Comparison of ENCODE assay signal across 11 cellular contexts in the genomic region with DNA sequence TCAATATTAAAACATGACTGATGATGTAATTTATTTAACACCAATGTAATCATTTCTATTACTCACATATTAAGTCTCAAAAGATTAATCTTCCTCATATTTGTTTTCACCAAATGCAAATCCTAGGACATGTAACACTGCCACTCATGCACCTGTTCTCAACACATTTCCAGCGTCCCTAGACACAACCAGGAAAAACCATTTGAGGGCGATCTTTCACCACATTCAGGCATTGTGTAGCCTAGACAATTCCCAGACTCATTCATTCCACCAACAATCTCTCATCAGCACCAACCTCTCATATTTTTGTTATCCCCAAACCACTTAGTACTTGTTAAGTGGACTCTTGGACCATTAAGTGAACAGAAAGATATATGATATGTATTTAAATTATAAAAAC.
DNase-seq lines count a peak whose midpoint lies in the region; ATAC-seq and TF ChIP-seq lines count a peak whose summit lies in the region.
"Had no signal": no experiment of that assay in that cellular context is flagged by ENCODE, and none has a peak within 500 bp of the region (broad histone marks: within the 10 kb centered on the region; RNA-seq: fewer than 3 reads in every experiment).

No MANE protein-coding gene starts in this region.

- no peaks in the 10 kb centered on the region for H3K27me3 Mint-ChIP-seq in osteocyte (ENCODE audit: unreplicated experiment)
- H3K27me3 Mint-ChIP-seq: activated naive CD4-positive, alpha-beta T cell treated with anti-CD3 and anti-CD28 coated beads, Interleukin-2, amount 50 U/mL, for 24 hours had no signal

- peaks cover 8% of the 10 kb centered on the region for H3K36me3 Mint-ChIP-seq in osteocyte (ENCODE audit: unreplicated experiment)

- peak; percentile 70 for ATAC-seq in SK-N-SH treated with all-trans-retinoic acid at 6 μM for 48 hours
- ATAC-seq: activated CD4-positive, alpha-beta T cell treated with anti-CD3 and anti-CD28 coated beads for 36 hours had no signal

- no peak overlapping the region for H3K4me3 Mint-ChIP-seq in osteocyte (ENCODE audit: unreplicated experiment)
- H3K4me3 Mint-ChIP-seq: activated CD4-positive, alpha-beta T cell treated with anti-CD3 and anti-CD28 coated beads for 36 hours; activated naive CD4-positive, alpha-beta T cell treated with anti-CD3 and anti-CD28 coated beads, Interleukin-2, amount 50 U/mL, for 24 hours had no signal

- peak; percentile 7 for TF ChIP-seq CTCF in osteocyte (IDR thresholded peaks at IDR 0.05)

- H3K9me3 Mint-ChIP-seq in osteocyte (ENCODE audit: unreplicated experiment) = peaks cover 7% of the 10 kb centered on the region

- H3K27ac Mint-ChIP-seq in osteocyte (ENCODE audit: unreplicated experiment) = no peak overlapping the region
- H3K27ac Mint-ChIP-seq: activated CD4-positive, alpha-beta T cell treated with anti-CD3 and anti-CD28 coated beads for 36 hours; activated naive CD4-positive, alpha-beta T cell treated with anti-CD3 and anti-CD28 coated beads, Interleukin-2, amount 50 U/mL, for 24 hours had no signal

- DNase-seq in NCI-H524 (lab: John Stamatoyannopoulos, UW) = peak; percentile 26 to 56
- DNase-seq in NCI-H524 treated with DMSO at 0.1 percent for 48 hours (lab: John Stamatoyannopoulos, UW) = no peak
- DNase-seq in NCI-H146 treated with DMSO at 0.1 percent for 48 hours (lab: John Stamatoyannopoulos, UW; ENCODE audit: unreplicated experiment) = peak; percentile 37
- DNase-seq in osteocyte (ENCODE audit: extremely low spot score, unreplicated experiment) = no peak
- no peak for DNase-seq in ecto neural progenitor cell (ENCODE audit: low spot score)
- DNase-seq in glomerular visceral epithelial cell (ENCODE audit: extremely low spot score) = no peak
- DNase-seq in activated CD4-positive, alpha-beta T cell treated with anti-CD3 and anti-CD28 coated beads for 4 hours = no peak
- DNase-seq: activated CD4-positive, alpha-beta T cell treated with anti-CD3 and anti-CD28 coated beads for 36 hours; occipital lobe had no signal

- peaks cover 28% of the 10 kb centered on the region for H3K4me1 Mint-ChIP-seq in osteocyte (ENCODE audit: unreplicated experiment)
- H3K4me1 Mint-ChIP-seq: activated CD4-positive, alpha-beta T cell treated with anti-CD3 and anti-CD28 coated beads for 36 hours; activated naive CD4-positive, alpha-beta T cell treated with anti-CD3 and anti-CD28 coated beads, Interleukin-2, amount 50 U/mL, for 24 hours had no signal

TF ChIP-seq in SK-N-SH treated with all-trans-retinoic acid at 6 μM for 48 hours, 23 proteins besides CTCF, POLR2A, EP300 and RAD21:
- TF ChIP-seq ZNF70 (CRISPR knock-in tag; IDR thresholded peaks at IDR 0.05) (no peak), ZNF8 (CRISPR knock-in tag; IDR thresholded peaks at IDR 0.05) (no peak)

Comparison
In these comparisons a context has a peak if more than half of its experiments do, and no peak if none do; other contexts are left out.
1. DNase-seq: peak in NCI-H524 (2 of 2) and NCI-H146 treated with DMSO at 0.1 percent for 48 hours (single experiment); none in NCI-H524 treated with DMSO at 0.1 percent for 48 hours (single experiment), osteocyte (single experiment), ecto neural progenitor cell (single experiment), glomerular visceral epithelial cell (single experiment) and activated CD4-positive, alpha-beta T cell treated with anti-CD3 and anti-CD28 coated beads for 4 hours (0 of 2).